In genomic region chr9:132669636-132670358, GRCh38 we compare ENCODE assay signal across 8 cellular contexts. TPM values are rescaled to one million over a fixed set of nuclear protein-coding genes. Genes with fewer than 3 reads are reported as not detected.
DNase-seq lines count a peak whose midpoint lies in the region; ATAC-seq, FAIRE-seq and TF ChIP-seq lines count a peak whose summit lies in the region.

Gene DDX31, minus strand, starts transcription at chr9:132669983. Its CDS starts 49 bp downstream, at chr9:132669934.

- dilution Hi-C loops in keratinocyte (cut with MboI; ENCODE audit: extremely low pct_ligation_motif_present, low sequenced_read_pairs): no loop called here

- DNase-seq in 8988T (peak; percentile 77), GM18507 (ENCODE audit: extremely low spot score, insufficient read length, low read depth) (peak; percentile 89), NCI-H2196 treated with DMSO at 0.1 percent for 48 hours (lab: John Stamatoyannopoulos, UW; ENCODE audit: unreplicated experiment) (peak; percentile 32), keratinocyte (ENCODE audit: low read depth, low spot score) (no peak)
- DNase-seq in central memory CD4-positive, alpha-beta T cell: peak; percentile 87
- DNase-seq in stimulated activated CD4-positive, alpha-beta T cell treated with anti-CD3 and anti-CD28 coated beads, Interleukin-12 subunit alpha, Interleukin-12 subunit beta, amount 100 ng/mL, for 4 hours: peak; percentile 81

- no peak for TF ChIP-seq CTCF in keratinocyte (optimal IDR thresholded peaks at IDR 0.05 in 1 of 3, IDR thresholded peaks at IDR 0.05 in 1 of 3, conservative IDR thresholded peaks at IDR 0.05 in 1 of 3; ENCODE audit: extremely low read depth in 1 of 3, insufficient read depth in 2 of 3, low read length in 3 of 3)

- peaks cover 9% of the 10 kb centered on the region for H4K20me1 ChIP-seq in keratinocyte (ENCODE audit: control insufficient read depth, extremely low read depth, insufficient read depth, low read length)

- peaks cover 90% of the 10 kb centered on the region for H3K79me2 ChIP-seq in keratinocyte (ENCODE audit: control insufficient read depth, insufficient read depth, low read length)

- peak within 1 kb of the TSS; percentile 98 for H3K27ac ChIP-seq in keratinocyte (ENCODE audit: control insufficient read depth, insufficient read depth, low read length)

- no peaks in the 10 kb centered on the region for H3K27me3 ChIP-seq in keratinocyte (ENCODE audit: control insufficient read depth, extremely low read depth, insufficient read depth, low read length)

- FAIRE-seq in GM18507 (lab: Jason Lieb, UNC) (peak; percentile 78), keratinocyte (lab: Jason Lieb, UNC) (no peak)

- peak; percentile 72 for ATAC-seq in HG03039 (IDR thresholded peaks at IDR 0.05; ENCODE audit: unreplicated experiment)
- peak; percentile 85 to 88 for ATAC-seq in activated CD4-positive, CD25-positive, alpha-beta regulatory T cell treated with anti-CD3 and anti-CD28 coated beads, Interleukin-2, amount 50 U/mL, for 24 hours

- H3K9me1 ChIP-seq in keratinocyte (ENCODE audit: control insufficient read depth, extremely low read depth, insufficient read depth, low read length): peaks cover 3% of the 10 kb centered on the region

- peak within 1 kb of the TSS; percentile 99 for H3K9ac ChIP-seq in keratinocyte (ENCODE audit: control insufficient read depth, extremely low read depth, insufficient read depth, low read length)

- peak within 1 kb of the TSS; percentile 98 for H3K4me2 ChIP-seq in keratinocyte (ENCODE audit: control insufficient read depth, extremely low read depth, insufficient read depth, low read depth, low read length)

- peak within 1 kb of the TSS; percentile 94 for H2AFZ ChIP-seq in keratinocyte (ENCODE audit: control insufficient read depth, low read length)

- H3K36me3 ChIP-seq in keratinocyte (ENCODE audit: control insufficient read depth in 2 of 2, extremely low read depth in 1 of 2, insufficient read depth in 2 of 2, low read length in 2 of 2): peaks cover 0 to 4% of the 10 kb centered on the region in 2 experiments

- peak within 1 kb of the TSS; percentile 92 to 98 (median 97) for H3K4me3 ChIP-seq in keratinocyte (ENCODE audit: control insufficient read depth in 2 of 3, extremely low read depth in 1 of 3, insufficient read depth in 2 of 3, low read depth in 1 of 3, low read length in 3 of 3)

- H3K4me1 ChIP-seq in keratinocyte (ENCODE audit: control insufficient read depth, extremely low read depth, insufficient read depth, low read length): peaks cover 26% of the 10 kb centered on the region

- no peaks in the 10 kb centered on the region for H3K9me3 ChIP-seq in keratinocyte (ENCODE audit: control insufficient read depth, low read depth, low read length)

RNA-seq across cellular contexts. Expression of gene DDX31, which starts in this region (rescaled TPM):
- polyA plus RNA-seq in keratinocyte: 18.8 to 25.2 TPM (median 21.0 TPM) in 3 replicates
- polyA plus RNA-seq in keratinocyte (2011; ENCODE audit: low read depth): 6.1 TPM
- 13.8 and 18.7 TPM in 2 replicates for polyA plus RNA-seq in keratinocyte (2011; cell fraction: cytosol; rRNA removed)
- 32.8 and 33.9 TPM in 2 replicates for polyA plus RNA-seq in keratinocyte (2011; cell fraction: nucleus; rRNA removed)
- 15.6 and 18.5 TPM in 2 replicates for polyA plus RNA-seq in keratinocyte (2012; ENCODE audit: low replicate concordance)
- polyA minus RNA-seq in keratinocyte: 18.0 to 25.9 TPM (median 24.5 TPM) in 3 replicates
- polyA minus RNA-seq in keratinocyte (2011; cell fraction: cytosol; rRNA and poly(A)+ RNA removed): 21.1 TPM
- polyA minus RNA-seq in keratinocyte (2011; cell fraction: nucleus; rRNA and poly(A)+ RNA removed): 22.9 and 34.7 TPM in 2 replicates
